Comparison of ENCODE assay signal across 8 cellular contexts in the genomic region with DNA sequence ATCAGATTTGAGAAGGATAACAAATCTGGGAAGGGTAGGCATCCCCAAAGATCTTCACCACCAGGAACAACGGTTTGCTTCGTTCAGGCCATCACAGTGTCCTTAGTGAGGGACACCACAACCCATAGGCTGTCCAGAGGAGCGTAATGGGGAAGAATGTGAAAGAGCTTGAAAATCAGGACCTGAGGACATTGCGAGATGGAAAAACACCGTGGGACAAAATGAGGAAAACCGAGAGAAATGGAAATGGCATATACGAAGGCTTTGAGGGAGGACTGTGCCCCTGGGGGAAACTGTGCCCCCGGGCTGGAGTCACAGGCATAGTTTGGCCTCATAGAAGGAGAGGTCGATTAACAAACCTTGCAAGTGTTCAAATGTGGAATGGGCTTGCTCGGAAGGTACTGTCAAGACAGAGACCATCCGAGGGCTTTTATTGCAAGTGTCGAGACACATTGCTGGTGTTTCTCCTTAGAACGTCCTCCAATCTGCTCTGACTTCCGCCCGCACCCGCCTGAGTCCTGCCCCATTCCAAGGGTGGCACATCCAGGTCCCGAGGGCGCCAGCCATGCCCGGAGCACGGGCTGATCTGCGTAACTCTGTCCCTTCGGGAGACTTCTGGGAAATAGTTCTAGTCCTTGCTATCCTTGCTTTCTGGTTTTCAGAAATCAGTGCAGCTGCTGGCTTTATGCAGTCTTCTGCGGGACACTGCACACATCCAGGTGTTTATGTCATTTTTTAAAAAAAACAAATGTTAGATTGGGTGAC. TPM values are rescaled to one million over a fixed set of nuclear protein-coding genes. Genes with fewer than 3 reads are reported as not detected.
DNase-seq lines count a peak whose midpoint lies in the region; ATAC-seq, FAIRE-seq and TF ChIP-seq lines count a peak whose summit lies in the region.

No MANE protein-coding gene starts in this region.

- peak overlapping the region; percentile 63 for H3K27ac Mint-ChIP-seq in T-helper 17 cell

- FAIRE-seq in GM19239 (lab: Jason Lieb, UNC) (peak; percentile 52), kidney (lab: Jason Lieb, UNC) (no peak)

- H3K9ac ChIP-seq in kidney (ENCODE audit: low read length in 2 of 2): peak overlapping the region; percentile 41 to 98

- H3K4me1 ChIP-seq in BE2C (no peaks in the 10 kb centered on the region; the same call in 1 of the 2 replicates), kidney (ENCODE audit: control insufficient read depth in 1 of 2, insufficient read depth in 1 of 2, low read depth in 1 of 2, low read length in 2 of 2) (peaks cover 5 to 7% of the 10 kb centered on the region in 2 donors)

- DNase-seq in BE2C: peak; percentile 45
- DNase-seq in GM19239 (ENCODE audit: insufficient read length, low spot score): no peak
- peak; percentile 25 for DNase-seq in HPDE6-E6E7 (ENCODE audit: extremely low spot score)
- DNase-seq in T-helper 17 cell: peak in 2 of 3 donors; percentile 16 to 24
- DNase-seq in cerebellar cortex (ENCODE audit: low spot score): peak; percentile 39
- peak; percentile 86 for DNase-seq in kidney
- peak; percentile 53 for DNase-seq in stimulated activated CD4-positive, alpha-beta T cell treated with anti-CD3 and anti-CD28 coated beads, Interleukin-15, amount 100 ng/mL, for 24 hours
- no peak for DNase-seq in NCI-H146 treated with DMSO at 0.1 percent for 48 hours (lab: John Stamatoyannopoulos, UW; ENCODE audit: unreplicated experiment)

- H3K27me3 Mint-ChIP-seq in T-helper 17 cell: no peaks in the 10 kb centered on the region

- H3K27me3 ChIP-seq in BE2C: no peaks in the 10 kb centered on the region

- no peaks in the 10 kb centered on the region for H3K36me3 Mint-ChIP-seq in T-helper 17 cell (ENCODE audit: low read depth)

- intact Hi-C loops in kidney (cut with DNase I): no loop called here

- peak overlapping the region; percentile 91 for H3K4me3 Mint-ChIP-seq in T-helper 17 cell

- H3K4me3 ChIP-seq in BE2C (ENCODE audit: low read depth, low read length): peak overlapping the region; percentile 93
- H3K4me3 ChIP-seq in kidney (ENCODE audit: low read length in 2 of 2): peak overlapping the region; percentile 74 to 90

- H3K27ac ChIP-seq in kidney (ENCODE audit: low read depth in 2 of 2, low read length in 2 of 2): peak overlapping the region; percentile 71 to 96

- no peaks in the 10 kb centered on the region for H3K9me3 ChIP-seq in BE2C
- H3K9me3 ChIP-seq in T-helper 17 cell (ENCODE audit: control insufficient read depth, low read length, poor library complexity, severe bottlenecking): no peaks in the 10 kb centered on the region
- no peaks in the 10 kb centered on the region for H3K9me3 ChIP-seq in kidney (ENCODE audit: control insufficient read depth in 1 of 2, low read length in 2 of 2)

- H3K36me3 ChIP-seq in BE2C (no peaks in the 10 kb centered on the region), kidney (ENCODE audit: control insufficient read depth in 1 of 2, insufficient read depth in 2 of 2, low read length in 2 of 2) (no peaks in the 10 kb centered on the region)

- TF ChIP-seq CTCF in BE2C (IDR thresholded peaks at IDR 0.05; ENCODE audit: low read depth, low read length): no peak
- no peak for TF ChIP-seq CTCF in kidney (IDR thresholded peaks at IDR 0.05; ENCODE audit: borderline replicate concordance, extremely low read depth, insufficient read depth)

- H3K4me1 Mint-ChIP-seq in T-helper 17 cell: peaks cover 15% of the 10 kb centered on the region

- ATAC-seq in T-helper 17 cell: peak; percentile 8

RNA-seq across cellular contexts. Expression of gene PALS1, which starts 0.9 kb away (rescaled TPM):
- 5.7 TPM for polyA plus RNA-seq in BE2C (2012; ENCODE audit: insufficient read depth, insufficient read length, low read depth)
- total RNA-seq in T-helper 17 cell (10 to 100 TPM in 1 of 2 donors, 1 to 10 TPM in 1; 8.9 to 10.0 TPM), kidney (33.3 TPM)
- polyA plus RNA-seq in kidney (ENCODE audit: insufficient read depth, low read depth, low replicate concordance): 20.6 TPM

RNA-seq across cellular contexts. Expression of gene GARIN2, which starts 51.1 kb away (rescaled TPM):
- not detected for polyA plus RNA-seq in BE2C (2012; ENCODE audit: insufficient read depth, insufficient read length, low read depth)
- total RNA-seq in T-helper 17 cell: not detected
- 0.28 TPM for total RNA-seq in kidney
- 0.67 TPM for polyA plus RNA-seq in kidney (ENCODE audit: insufficient read depth, low read depth, low replicate concordance)

Comparison
In these comparisons a context has a peak if more than half of its experiments do, and no peak if none do; other contexts are left out.
1. DNase-seq: peak in BE2C (single experiment), HPDE6-E6E7 (single experiment), T-helper 17 cell (2 of 3), cerebellar cortex (single experiment), kidney (single experiment) and stimulated activated CD4-positive, alpha-beta T cell treated with anti-CD3 and anti-CD28 coated beads, Interleukin-15, amount 100 ng/mL, for 24 hours (single experiment); none in GM19239 (single experiment) and NCI-H146 treated with DMSO at 0.1 percent for 48 hours (single experiment).